8 cellular contexts compared by ENCODE assay signal in genomic region chr20:36950432-36951197, GRCh38. TPM values are rescaled to one million over a fixed set of nuclear protein-coding genes. Genes with fewer than 3 reads are reported as not detected.
A peak's percentile ranks its signal among the peaks of the same experiment; 100 is the strongest.
DNase-seq lines count a peak whose midpoint lies in the region; ATAC-seq and TF ChIP-seq lines count a peak whose summit lies in the region.

No MANE protein-coding gene starts in this region.

- H3K4me3 ChIP-seq in SK-N-MC: peak overlapping the region; percentile 79

- H3K4me1 Mint-ChIP-seq in H9: peaks cover 36 to 42% of the 10 kb centered on the region in 2 experiments
- H3K4me1 Mint-ChIP-seq in stimulated activated naive CD8-positive, alpha-beta T cell treated with anti-CD3 and anti-CD28 coated beads, Interleukin-15, amount 100 ng/mL, for 72 hours: peaks cover 59% of the 10 kb centered on the region

- WGBS in H9 (ENCODE audit: extremely low coverage, insufficient read length, low lambda C conversion rate): no CpG with 5 or more reads among the region's 24 CpGs

- no peaks in the 10 kb centered on the region for H3K79me2 ChIP-seq in H9 (ENCODE audit: insufficient read depth, low read length)

- H2BK120ac ChIP-seq in H9 (ENCODE audit: low read depth, low read length, poor library complexity, severe bottlenecking): no peak overlapping the region

- H3K36me3 ChIP-seq in SK-N-MC (ENCODE audit: insufficient read depth, low read length): no peaks in the 10 kb centered on the region

- no peak overlapping the region for H3K56ac ChIP-seq in H9 (ENCODE audit: insufficient read length, low read depth, low read length)

- no peak overlapping the region for H4K8ac ChIP-seq in H9 (replicated peaks; ENCODE audit: insufficient read length, low read depth, low read length)

- no peaks in the 10 kb centered on the region for H3K79me1 ChIP-seq in H9 (ENCODE audit: insufficient read depth, low read depth, low read length, poor library complexity, severe bottlenecking)

- H3K27me3 Mint-ChIP-seq in H9 (ENCODE audit: low read depth): peaks cover 6% of the 10 kb centered on the region
- no peaks in the 10 kb centered on the region for H3K27me3 Mint-ChIP-seq in stimulated activated naive CD8-positive, alpha-beta T cell treated with anti-CD3 and anti-CD28 coated beads, Interleukin-15, amount 100 ng/mL, for 72 hours

- peak overlapping the region; percentile 84 for H3K4me2 ChIP-seq in H9 (ENCODE audit: insufficient read depth, insufficient read length, low read length)

- no peak overlapping the region for H2BK20ac ChIP-seq in H9 (ENCODE audit: low read depth, low read length, poor library complexity, severe bottlenecking)

- no peaks in the 10 kb centered on the region for H4K20me1 ChIP-seq in H9 (ENCODE audit: control insufficient read depth, insufficient read depth, insufficient read length)

- ATAC-seq in left lobe of liver (peak; percentile 1), HG03520 (IDR thresholded peaks at IDR 0.05; ENCODE audit: unreplicated experiment) (no peak)
- ATAC-seq in stimulated activated naive CD8-positive, alpha-beta T cell treated with anti-CD3 and anti-CD28 coated beads, Interleukin-15, amount 100 ng/mL, for 72 hours: peak; percentile 1

- H2AK5ac ChIP-seq in H9 (ENCODE audit: insufficient read length, low read length): no peak overlapping the region

- peak overlapping the region in 2 of 3 experiments; percentile 71 to 87; a peak in 3 of 7 replicates for H3K27ac Mint-ChIP-seq in H9
- peak overlapping the region; percentile 84 to 95 for H3K27ac Mint-ChIP-seq in stimulated activated naive CD8-positive, alpha-beta T cell treated with anti-CD3 and anti-CD28 coated beads, Interleukin-15, amount 100 ng/mL, for 72 hours

- H2BK5ac ChIP-seq in H9 (ENCODE audit: insufficient read length, low read length): no peak overlapping the region

- H3K18ac ChIP-seq in H9 (ENCODE audit: insufficient read length, low read depth, low read length): no peak overlapping the region

- peaks cover 9% of the 10 kb centered on the region for H3K23me2 ChIP-seq in H9 (ENCODE audit: insufficient read length, low read depth, low read length, poor library complexity, severe bottlenecking)

- H3K4ac ChIP-seq in H9 (ENCODE audit: low read depth, low read length): no peak overlapping the region

- peak overlapping the region; percentile 33 for H3K9ac ChIP-seq in H9 (ENCODE audit: extremely low read depth, insufficient read length, low read length)
- H3K9ac ChIP-seq in SK-N-MC (ENCODE audit: insufficient read length): peak overlapping the region; percentile 17

- H4K91ac ChIP-seq in H9 (ENCODE audit: insufficient read length, low read depth, low read length): no peak overlapping the region

- no peak for TF ChIP-seq CTCF in H9 (conservative IDR thresholded peaks at IDR 0.05)

- H3K36me3 Mint-ChIP-seq in H9 (ENCODE audit: insufficient read depth in 1 of 3, low read depth in 3 of 3): peaks cover 2 to 15% (median 15%) of the 10 kb centered on the region in 3 experiments; a peak in 5 of 7 replicates

- H2BK12ac ChIP-seq in H9 (ENCODE audit: insufficient read length, low read depth, low read length): no peak overlapping the region

- peaks cover 8% of the 10 kb centered on the region; the same call in 1 of the 2 replicates for H3K4me1 ChIP-seq in H9 (ENCODE audit: insufficient read depth, low read length)

- H2BK15ac ChIP-seq in H9 (ENCODE audit: low read depth, low read length): no peak overlapping the region

- H2AFZ ChIP-seq in H9 (ENCODE audit: low read length): no peak overlapping the region

- no peak overlapping the region for H3K27ac ChIP-seq in H9 (ENCODE audit: insufficient read length, low read depth, low read length)
- no peak overlapping the region for H3K27ac ChIP-seq in SK-N-MC

- H3K9me3 ChIP-seq in H9 (ENCODE audit: control insufficient read depth, low read depth, low read length) (no peaks in the 10 kb centered on the region), SK-N-MC (ENCODE audit: low read depth, low read length) (no peaks in the 10 kb centered on the region)

- peak overlapping the region; percentile 93 to 95 for H3K4me3 Mint-ChIP-seq in H9
- peak overlapping the region; percentile 92 to 96 for H3K4me3 Mint-ChIP-seq in stimulated activated naive CD8-positive, alpha-beta T cell treated with anti-CD3 and anti-CD28 coated beads, Interleukin-15, amount 100 ng/mL, for 72 hours

- H4K5ac ChIP-seq in H9 (ENCODE audit: insufficient read length, low read depth, low read length): no peak overlapping the region

- no peaks in the 10 kb centered on the region for H3K27me3 ChIP-seq in H9 (ENCODE audit: insufficient read depth, low read length)

- DNase-seq in DMS53 treated with DMSO at 0.1 percent for 48 hours (lab: John Stamatoyannopoulos, UW; ENCODE audit: unreplicated experiment) (peak; percentile 13), H9 (peak; percentile 41), SK-N-MC (ENCODE audit: low read depth, low spot score) (no peak), cerebellar cortex (ENCODE audit: low spot score) (peak; percentile 62), left lobe of liver (ENCODE audit: low spot score) (no peak)
- peak; percentile 20 to 43 for DNase-seq in stimulated activated naive CD8-positive, alpha-beta T cell treated with anti-CD3 and anti-CD28 coated beads, Interleukin-15, amount 100 ng/mL, for 72 hours
- DNase-seq in activated CD4-positive, CD25-positive, alpha-beta regulatory T cell treated with anti-CD3 and anti-CD28 coated beads, Interleukin-2, amount 50 U/mL, for 72 hours: no peak

- no peak overlapping the region for H3T11ph ChIP-seq in H9 (ENCODE audit: low read length)

- peaks cover 2 to 3% of the 10 kb centered on the region in 2 experiments; a peak in 2 of 5 replicates for H3K9me3 Mint-ChIP-seq in H9
- H3K9me3 Mint-ChIP-seq in stimulated activated naive CD8-positive, alpha-beta T cell treated with anti-CD3 and anti-CD28 coated beads, Interleukin-15, amount 100 ng/mL, for 72 hours: peaks cover 0 to 4% of the 10 kb centered on the region in 2 donors

- no peak overlapping the region for H3K23ac ChIP-seq in H9 (ENCODE audit: insufficient read length, low read depth, low read length)

- no peak overlapping the region for H3K14ac ChIP-seq in H9 (ENCODE audit: insufficient read depth, low read length)

RNA-seq across cellular contexts. Expression of gene SAMHD1, which starts 0.9 kb away (rescaled TPM):
- total RNA-seq in H9 (2021): 53.1 and 59.6 TPM in 2 replicates
- total RNA-seq in left lobe of liver: 22.5 TPM

Comparison
In these comparisons a context has a peak if more than half of its experiments do, and no peak if none do; other contexts are left out.
1. DNase-seq: peak in DMS53 treated with DMSO at 0.1 percent for 48 hours (single experiment), H9 (single experiment), cerebellar cortex (single experiment) and stimulated activated naive CD8-positive, alpha-beta T cell treated with anti-CD3 and anti-CD28 coated beads, Interleukin-15, amount 100 ng/mL, for 72 hours (2 of 2); none in SK-N-MC (single experiment), left lobe of liver (single experiment) and activated CD4-positive, CD25-positive, alpha-beta regulatory T cell treated with anti-CD3 and anti-CD28 coated beads, Interleukin-2, amount 50 U/mL, for 72 hours (single experiment).